Comparison of ENCODE assay signal across 14 cellular contexts in the genomic region with DNA sequence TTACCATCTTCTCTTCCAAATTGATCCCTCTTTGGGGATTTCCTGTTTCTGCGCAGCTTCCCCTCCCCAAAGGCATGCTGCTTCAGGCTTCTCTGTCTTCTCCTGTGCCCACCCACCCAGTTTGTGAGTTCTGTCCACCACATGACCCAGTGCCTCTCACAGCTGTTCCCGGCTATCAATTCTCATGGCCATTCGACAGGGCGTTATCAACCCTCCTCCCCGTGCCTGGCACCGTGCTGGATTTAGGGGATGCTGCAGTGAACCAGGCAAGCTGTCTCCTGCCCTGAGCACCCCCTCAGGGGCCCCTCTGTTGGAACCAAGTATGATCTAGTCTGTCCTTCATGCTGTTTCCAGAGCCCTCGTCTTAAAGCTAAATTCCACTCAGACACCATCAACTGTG. TPM values are rescaled to one million over a fixed set of nuclear protein-coding genes. Genes with fewer than 3 reads are reported as not detected.
"Had no signal": no experiment of that assay in that cellular context is flagged by ENCODE, and none has a peak within 500 bp of the region (broad histone marks: within the 10 kb centered on the region; RNA-seq: fewer than 3 reads in every experiment).

No MANE protein-coding gene starts in this region.

- H3K36me3 Mint-ChIP-seq: activated CD4-positive, alpha-beta memory T cell treated with anti-CD3 and anti-CD28 coated beads for 36 hours; natural killer cell treated with Interleukin-12 subunit alpha and Interleukin-12 subunit beta and Interleukin-15 and Interleukin-18, amount 100 ng/mL, for 72 hours; stimulated activated memory B cell treated with anti-CD40 and anti-IgM and Interleukin-4, amounts not matched to agents 10 μg/mL and 1 μg/mL and 100 μg/mL, for 72 hours had no signal

- H3K27ac Mint-ChIP-seq: activated CD4-positive, alpha-beta memory T cell treated with anti-CD3 and anti-CD28 coated beads for 36 hours; activated T-cell treated with anti-CD3 and anti-CD28 coated beads, Interleukin-2, amount 50 U/mL, for 72 hours; natural killer cell treated with Interleukin-12 subunit alpha and Interleukin-12 subunit beta and Interleukin-15 and Interleukin-18, amount 100 ng/mL, for 72 hours; stimulated activated memory B cell treated with anti-CD40 and anti-IgM and Interleukin-4, amounts not matched to agents 10 μg/mL and 1 μg/mL and 100 μg/mL, for 72 hours; T-helper 2 cell treated with Interferon-gamma antibody and Interleukin-4, amounts not matched to agents 5 μg/mL and 100 μg/mL, for 36 hours had no signal

- ATAC-seq: activated T-cell treated with anti-CD3 and anti-CD28 coated beads, Interleukin-2, amount 50 U/mL, for 72 hours; natural killer cell treated with Interleukin-12 subunit alpha and Interleukin-12 subunit beta and Interleukin-15 and Interleukin-18, amount 100 ng/mL, for 72 hours; stimulated activated memory B cell treated with anti-CD40 and anti-IgM and Interleukin-4, amounts not matched to agents 10 μg/mL and 1 μg/mL and 100 μg/mL, for 72 hours had no signal

- DNase-seq: activated CD4-positive, alpha-beta memory T cell treated with anti-CD3 and anti-CD28 coated beads for 36 hours; activated CD4-positive, alpha-beta T cell treated with anti-CD3 and anti-CD28 coated beads for 1 hour; activated naive CD4-positive, alpha-beta T cell; activated T-cell treated with anti-CD3 and anti-CD28 coated beads, Interleukin-2, amount 50 U/mL, for 72 hours; left lung; ovary; transverse colon had no signal

- H3K27ac ChIP-seq: ascending aorta, esophagus muscularis mucosa, left lung, ovary, skin epidermis, transverse colon had no signal

- H3K27me3 ChIP-seq: ascending aorta, left lung, ovary, transverse colon had no signal

- H3K9me3 Mint-ChIP-seq: activated CD4-positive, alpha-beta memory T cell treated with anti-CD3 and anti-CD28 coated beads for 36 hours; activated T-cell treated with anti-CD3 and anti-CD28 coated beads, Interleukin-2, amount 50 U/mL, for 72 hours; natural killer cell treated with Interleukin-12 subunit alpha and Interleukin-12 subunit beta and Interleukin-15 and Interleukin-18, amount 100 ng/mL, for 72 hours; stimulated activated memory B cell treated with anti-CD40 and anti-IgM and Interleukin-4, amounts not matched to agents 10 μg/mL and 1 μg/mL and 100 μg/mL, for 72 hours; T-helper 2 cell treated with Interferon-gamma antibody and Interleukin-4, amounts not matched to agents 5 μg/mL and 100 μg/mL, for 36 hours had no signal

- H3K4me3 ChIP-seq: ascending aorta, esophagus muscularis mucosa, left lung, ovary, skin epidermis, transverse colon had no signal

- H3K36me3 ChIP-seq: ascending aorta, esophagus muscularis mucosa, left lung, ovary, transverse colon had no signal

- H3K4me1 ChIP-seq: ascending aorta, transverse colon had no signal

- H3K4me3 Mint-ChIP-seq: activated CD4-positive, alpha-beta memory T cell treated with anti-CD3 and anti-CD28 coated beads for 36 hours; activated T-cell treated with anti-CD3 and anti-CD28 coated beads, Interleukin-2, amount 50 U/mL, for 72 hours; natural killer cell treated with Interleukin-12 subunit alpha and Interleukin-12 subunit beta and Interleukin-15 and Interleukin-18, amount 100 ng/mL, for 72 hours; stimulated activated memory B cell treated with anti-CD40 and anti-IgM and Interleukin-4, amounts not matched to agents 10 μg/mL and 1 μg/mL and 100 μg/mL, for 72 hours; T-helper 2 cell treated with Interferon-gamma antibody and Interleukin-4, amounts not matched to agents 5 μg/mL and 100 μg/mL, for 36 hours had no signal

- H3K9me3 ChIP-seq: ascending aorta, esophagus muscularis mucosa, left lung, ovary, transverse colon had no signal

RNA-seq across cellular contexts. Expression of gene COL23A1, which starts 38.7 kb away (rescaled TPM):
- total RNA-seq: fibroblast of villous mesenchyme had no signal
